In the genomic region with DNA sequence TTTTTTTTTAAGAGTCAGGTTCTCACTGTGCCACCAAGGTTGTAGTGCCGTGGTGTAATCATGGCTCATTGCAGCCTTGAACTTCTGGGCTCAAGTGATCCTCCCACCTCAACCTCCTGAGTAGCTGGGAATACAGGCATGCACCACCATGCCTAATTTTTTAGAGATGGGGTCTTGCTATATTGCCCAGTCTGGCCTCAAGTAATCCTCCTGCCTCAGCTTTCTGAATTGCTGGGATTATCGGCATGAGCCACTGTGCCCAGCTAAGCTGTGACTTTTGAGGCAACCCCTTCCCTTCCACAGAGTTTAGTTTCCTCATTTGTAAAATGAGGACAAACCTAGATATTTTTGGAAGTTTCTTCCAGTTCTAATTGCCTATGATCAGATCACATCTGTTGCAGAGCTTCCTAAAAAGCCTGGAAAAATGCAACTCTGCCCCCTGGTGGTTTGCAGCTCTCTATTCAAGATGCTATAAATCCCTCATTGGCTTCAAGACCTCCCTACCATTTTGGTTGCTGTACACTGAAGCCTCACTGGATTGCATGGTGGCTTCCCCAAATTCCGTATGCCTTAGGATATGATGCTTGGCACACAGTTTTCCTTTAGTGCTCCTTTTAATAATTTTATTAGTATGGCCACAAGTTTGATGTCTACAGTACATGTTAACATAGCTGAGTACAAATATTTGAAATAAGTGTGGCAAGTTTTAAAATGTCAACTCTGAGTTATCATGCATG, we compare ENCODE assay signal across 8 cellular contexts. TPM values are rescaled to one million over a fixed set of nuclear protein-coding genes. Genes with fewer than 3 reads are reported as not detected.
A peak's percentile ranks its signal among the peaks of the same experiment; 100 is the strongest.
DNase-seq lines count a peak whose midpoint lies in the region; FAIRE-seq and TF ChIP-seq lines count a peak whose summit lies in the region.

No MANE protein-coding gene starts in this region.

- intact Hi-C loops in activated T-helper 2 cell treated with anti-CD3 and anti-CD28 coated beads, Interferon-gamma antibody, Interleukin-2, Interleukin-4, amounts not matched to agents 10 μg/mL and 5 μg/mL and 100 μg/mL, durations not matched to agents 14 hours and 24 hours and 36 hours (cut with micrococcal nuclease) = loop anchor here (1.0 to 5.0 kb wide), 2 partner anchors 113 to 415 kb away; no protein-coding TSS in a partner anchor
- intact Hi-C loops in ovary (cut with DNase I) = loop anchor here in 3 of 4 donors (2.0 to 10.0 kb wide), 3 partner anchors 44 to 418 kb away; no protein-coding TSS in a partner anchor

- peaks cover 37% of the 10 kb centered on the region; the same call in 1 of the 2 replicates for H3K36me3 ChIP-seq in Karpas-422 (ENCODE audit: insufficient read depth, low read length)
- no peaks in the 10 kb centered on the region for H3K36me3 ChIP-seq in ovary

- H3K27me3 Mint-ChIP-seq in activated T-helper 2 cell treated with anti-CD3 and anti-CD28 coated beads, Interferon-gamma antibody, Interleukin-2, Interleukin-4, amounts not matched to agents 10 μg/mL and 5 μg/mL and 100 μg/mL, durations not matched to agents 14 hours and 24 hours and 36 hours (ENCODE audit: low read depth) = no peaks in the 10 kb centered on the region

- WGBS in ovary, 3 donors = 91 to 94% (median 92%) methylated on average over 3 of the region's 3 CpGs

- no peaks in the 10 kb centered on the region for H4K20me1 ChIP-seq in Karpas-422 (ENCODE audit: insufficient read depth, low read depth, low read length)

- TF ChIP-seq CTCF in foreskin fibroblast (IDR thresholded peaks at IDR 0.05; ENCODE audit: low read depth, low read length) (peak; percentile 76), ovary (IDR thresholded peaks at IDR 0.05) (peak; percentile 32 to 41 (median 34))

- TF ChIP-seq POLR2A in ovary (IDR thresholded peaks at IDR 0.05) (no peak), H54 (IDR thresholded peaks at IDR 0.05; ENCODE audit: low read depth, low read length) (no peak)

- H3K27me3 ChIP-seq in Karpas-422 (ENCODE audit: low read length) (no peaks in the 10 kb centered on the region), ovary (no peaks in the 10 kb centered on the region)

- no peaks in the 10 kb centered on the region for H3K4me1 ChIP-seq in Karpas-422 (ENCODE audit: low read length)
- no peaks in the 10 kb centered on the region for H3K4me1 ChIP-seq in ovary (ENCODE audit: insufficient read depth)

- H3K4me2 ChIP-seq in Karpas-422 (ENCODE audit: low read depth, low read length, poor library complexity, severe bottlenecking) = no peak overlapping the region

- H3K9ac ChIP-seq in Karpas-422 (ENCODE audit: low read length) = no peak overlapping the region

- peak; percentile 64 for DNase-seq in D341Med (ENCODE audit: low spot score)
- peak; percentile 87 for DNase-seq in Karpas-422
- DNase-seq in RPMI8226 = peak; percentile 80
- peak; percentile 41 for DNase-seq in activated T-helper 2 cell treated with anti-CD3 and anti-CD28 coated beads, Interferon-gamma antibody, Interleukin-2, Interleukin-4, amounts not matched to agents 10 μg/mL and 5 μg/mL and 100 μg/mL, durations not matched to agents 14 hours and 24 hours and 36 hours (ENCODE audit: low spot score)
- peak; percentile 58 to 87 for DNase-seq in foreskin fibroblast
- DNase-seq in ovary = peak; percentile 34 to 73 (median 63)
- DNase-seq in ureter (ENCODE audit: low spot score) = peak; percentile 76
- no peak for DNase-seq in H54 (ENCODE audit: insufficient read length, low spot score)

- H3K9me3 ChIP-seq in Karpas-422 (ENCODE audit: low read length) (no peaks in the 10 kb centered on the region), ovary (no peaks in the 10 kb centered on the region)

- peaks cover 69% of the 10 kb centered on the region for H3K36me3 Mint-ChIP-seq in activated T-helper 2 cell treated with anti-CD3 and anti-CD28 coated beads, Interferon-gamma antibody, Interleukin-2, Interleukin-4, amounts not matched to agents 10 μg/mL and 5 μg/mL and 100 μg/mL, durations not matched to agents 14 hours and 24 hours and 36 hours (ENCODE audit: low read depth)

- H3K9me3 Mint-ChIP-seq in activated T-helper 2 cell treated with anti-CD3 and anti-CD28 coated beads, Interferon-gamma antibody, Interleukin-2, Interleukin-4, amounts not matched to agents 10 μg/mL and 5 μg/mL and 100 μg/mL, durations not matched to agents 14 hours and 24 hours and 36 hours = no peaks in the 10 kb centered on the region

- H3K79me2 ChIP-seq in Karpas-422 (ENCODE audit: low read length) = peaks cover 2% of the 10 kb centered on the region; the same call in 1 of the 2 replicates

- no peak overlapping the region for H3K27ac Mint-ChIP-seq in activated T-helper 2 cell treated with anti-CD3 and anti-CD28 coated beads, Interferon-gamma antibody, Interleukin-2, Interleukin-4, amounts not matched to agents 10 μg/mL and 5 μg/mL and 100 μg/mL, durations not matched to agents 14 hours and 24 hours and 36 hours

- H2AFZ ChIP-seq in Karpas-422 (ENCODE audit: low read length) = no peak overlapping the region

- H3K4me3 ChIP-seq in Karpas-422 (ENCODE audit: low read length) (no peak overlapping the region), foreskin fibroblast (ENCODE audit: low read depth in 1 of 2, low read length in 2 of 2) (no peak overlapping the region), ovary (no peak overlapping the region)

- no peaks in the 10 kb centered on the region for H3K4me1 Mint-ChIP-seq in activated T-helper 2 cell treated with anti-CD3 and anti-CD28 coated beads, Interferon-gamma antibody, Interleukin-2, Interleukin-4, amounts not matched to agents 10 μg/mL and 5 μg/mL and 100 μg/mL, durations not matched to agents 14 hours and 24 hours and 36 hours (ENCODE audit: low read depth)

- TF ChIP-seq EP300 in ovary (IDR thresholded peaks at IDR 0.05) = no peak

- H3K27ac ChIP-seq in Karpas-422 (ENCODE audit: low read length) (no peak overlapping the region), ovary (no peak overlapping the region)

- no peaks in the 10 kb centered on the region for H3K9me2 ChIP-seq in Karpas-422 (replicated peaks; ENCODE audit: insufficient read depth, low read length)

- FAIRE-seq in H54 (lab: Jason Lieb, UNC) = no peak

- H3K4me3 Mint-ChIP-seq in activated T-helper 2 cell treated with anti-CD3 and anti-CD28 coated beads, Interferon-gamma antibody, Interleukin-2, Interleukin-4, amounts not matched to agents 10 μg/mL and 5 μg/mL and 100 μg/mL, durations not matched to agents 14 hours and 24 hours and 36 hours (ENCODE audit: low read depth) = no peak overlapping the region

RNA-seq across cellular contexts. Expression of a gene that starts 19.3 kb away (rescaled TPM):
- 38.0 and 40.6 TPM in 2 replicates for total RNA-seq in Karpas-422 (2014; rRNA removed; shearing (Covaris generic); ENCODE audit: low replicate concordance)
- 32.4 and 32.8 TPM in 2 replicates for total RNA-seq in activated T-helper 2 cell treated with anti-CD3 and anti-CD28 coated beads, Interferon-gamma antibody, Interleukin-2, Interleukin-4, amounts not matched to agents 10 μg/mL and 5 μg/mL and 100 μg/mL, durations not matched to agents 14 hours and 24 hours and 36 hours
- total RNA-seq in ovary = 10 to 100 TPM; 18.1 to 35.3 (median 28.7) TPM
- polyA plus RNA-seq in ovary = 10 to 100 TPM; 24.9 to 83.8 TPM
- total RNA-seq in ureter = 80.8 TPM

RNA-seq across cellular contexts. Expression of a gene that starts 21.2 kb away (rescaled TPM):
- total RNA-seq in Karpas-422 (2014; rRNA removed; shearing (Covaris generic); ENCODE audit: low replicate concordance) = 16.0 and 30.1 TPM in 2 replicates
- total RNA-seq in activated T-helper 2 cell treated with anti-CD3 and anti-CD28 coated beads, Interferon-gamma antibody, Interleukin-2, Interleukin-4, amounts not matched to agents 10 μg/mL and 5 μg/mL and 100 μg/mL, durations not matched to agents 14 hours and 24 hours and 36 hours = 25.9 and 30.2 TPM in 2 replicates
- total RNA-seq in ovary (10 to 100 TPM; 17.1 to 22.9 (median 19.1) TPM), ureter (36.0 TPM)
- 10 to 100 TPM in 1 of 2 donors, 1 to 10 TPM in 1; 7.2 to 11.9 TPM for polyA plus RNA-seq in ovary

RNA-seq across cellular contexts. Expression of a gene that starts 52.9 kb away (rescaled TPM):
- 4.7 and 6.6 TPM in 2 replicates for total RNA-seq in Karpas-422 (2014; rRNA removed; shearing (Covaris generic); ENCODE audit: low replicate concordance)
- total RNA-seq in activated T-helper 2 cell treated with anti-CD3 and anti-CD28 coated beads, Interferon-gamma antibody, Interleukin-2, Interleukin-4, amounts not matched to agents 10 μg/mL and 5 μg/mL and 100 μg/mL, durations not matched to agents 14 hours and 24 hours and 36 hours = 44.3 and 45.7 TPM in 2 replicates
- 10 to 100 TPM; 28.6 to 63.0 (median 50.7) TPM for total RNA-seq in ovary
- polyA plus RNA-seq in ovary = 10 to 100 TPM; 30.0 to 69.6 TPM
- 76.4 TPM for total RNA-seq in ureter
